Comparison of ENCODE assay signal across 8 cellular contexts in genomic region chr5:10441992-10442435, GRCh38. TPM values are rescaled to one million over a fixed set of nuclear protein-coding genes. Genes with fewer than 3 reads are reported as not detected.
A peak's percentile ranks its signal among the peaks of the same experiment; 100 is the strongest.
DNase-seq lines count a peak whose midpoint lies in the region; ATAC-seq, FAIRE-seq and TF ChIP-seq lines count a peak whose summit lies in the region.

No MANE protein-coding gene starts in this region.

- H3K4me3 ChIP-seq in DOHH2 (ENCODE audit: low read length) (peak overlapping the region; percentile 80), K562 (peak overlapping the region; percentile 50), HepG2 (replicated peaks in 1 of 3; ENCODE audit: insufficient read depth in 1 of 3, low read depth in 2 of 3, low read length in 3 of 3) (peak overlapping the region; percentile 56 to 83 (median 65)), transverse colon (peak overlapping the region; percentile 31 to 62 (median 42))

- H3K79me2 ChIP-seq in DOHH2 (ENCODE audit: control insufficient read depth, low read length) (no peaks in the 10 kb centered on the region), K562 (ENCODE audit: control insufficient read depth, insufficient read depth, low read length) (no peaks in the 10 kb centered on the region), HepG2 (ENCODE audit: insufficient read depth, low read length) (no peaks in the 10 kb centered on the region)

- CTCF ChIA-PET in K562 (lab: Yijun Ruan, JAX; ENCODE audit: low intra/inter-chr PET ratio) (no interaction called here), HepG2 (lab: Yijun Ruan, JAX; ENCODE audit: low intra/inter-chr PET ratio, low total read pairs) (no interaction called here)

- no TSS peak for BruUV-seq in K562 (replicated peaks; lab: Mats Ljungman, UMichigan)
- no TSS peak for BruUV-seq in HepG2 (replicated peaks; lab: Mats Ljungman, UMichigan)

- in situ Hi-C loops in K562 (cut with MboI) (no loop called here), HepG2 (cut with HindIII; ENCODE audit: extremely low pct_ligation_motif_present, low pct_unique_long_range_greater_than_20kb) (no loop called here), transverse colon (cut with MboI; ENCODE audit: low pct_ligation_motif_present in 1 of 4, low pct_unique_long_range_greater_than_20kb in 1 of 4, low sequenced_read_pairs in 3 of 4) (no loop called here)

- TF ChIP-seq EP300 in K562 (IDR thresholded peaks at IDR 0.05; ENCODE audit: low read length) = no peak
- TF ChIP-seq EP300 in HepG2 (IDR thresholded peaks at IDR 0.05; ENCODE audit: low read depth in 2 of 2, low read length in 2 of 2) = no peak
- no peak for TF ChIP-seq EP300 in HepG2 (CRISPR knock-in tag; IDR thresholded peaks at IDR 0.05; ENCODE audit: borderline replicate concordance)
- no peak for TF ChIP-seq EP300 in transverse colon (IDR thresholded peaks at IDR 0.05; ENCODE audit: low read depth)

- H3K4me1 ChIP-seq in DOHH2 (ENCODE audit: control insufficient read depth, low read length) (peaks cover 29% of the 10 kb centered on the region), K562 (replicated peaks in 1 of 2; ENCODE audit: control insufficient read depth in 2 of 2, insufficient read depth in 2 of 2, low read length in 2 of 2) (peaks cover 26 to 40% of the 10 kb centered on the region in 2 experiments; a peak in 4 of 5 replicates), HepG2 (ENCODE audit: insufficient read depth, low read length) (peaks cover 23% of the 10 kb centered on the region), transverse colon (peaks cover 0 to 28% (median 10%) of the 10 kb centered on the region in 4 donors)

- H3K27me3 ChIP-seq in DOHH2 (ENCODE audit: control insufficient read depth, low read length) = peaks cover 14% of the 10 kb centered on the region
- no peaks in the 10 kb centered on the region for H3K27me3 ChIP-seq in K562 (ENCODE audit: control insufficient read depth in 2 of 2, insufficient read depth in 2 of 2, low read length in 2 of 2)
- peaks cover 0 to 15% of the 10 kb centered on the region in 2 experiments; a peak in 3 of 5 replicates for H3K27me3 ChIP-seq in HepG2 (ENCODE audit: control insufficient read depth in 1 of 2, insufficient read depth in 2 of 2, low read length in 2 of 2)
- peaks cover 14% of the 10 kb centered on the region for H3K27me3 ChIP-seq in transverse colon

- H3K9me3 ChIP-seq in DOHH2 (ENCODE audit: control insufficient read depth, insufficient read depth, low read length) (no peaks in the 10 kb centered on the region), K562 (replicated peaks; ENCODE audit: control insufficient read depth, insufficient read depth, low read depth, low read length) (no peaks in the 10 kb centered on the region), HepG2 (ENCODE audit: low read length) (no peaks in the 10 kb centered on the region), transverse colon (no peaks in the 10 kb centered on the region)

- FAIRE-seq in K562 (lab: Jason Lieb, UNC) (no peak), HepG2 (lab: Jason Lieb, UNC) (no peak)

- H3K9ac ChIP-seq in K562 (ENCODE audit: insufficient read depth in 1 of 2, low read depth in 2 of 2, low read length in 2 of 2) (peak overlapping the region; percentile 63 to 95; a peak in 3 of 4 replicates), HepG2 (ENCODE audit: insufficient read depth, low read depth, low read length) (no peak overlapping the region; the same call in 1 of the 2 replicates)

- H3K4me2 ChIP-seq in DOHH2 (ENCODE audit: low read length) (peak overlapping the region; percentile 90), K562 (ENCODE audit: insufficient read depth, low read length) (peak overlapping the region; percentile 87), HepG2 (ENCODE audit: low read depth, low read length) (peak overlapping the region; percentile 94)

- TF ChIP-seq RAD21 in K562 (CRISPR knock-in tag; conservative IDR thresholded peaks at IDR 0.05 in 1 of 2, IDR thresholded peaks at IDR 0.05 in 1 of 2) (no peak), HepG2 (CRISPR knock-in tag; IDR thresholded peaks at IDR 0.05) (0 out of 2 replicates have a peak, but pooled peaks have one; percentile 16)

- H2AFZ ChIP-seq in K562 (ENCODE audit: low read depth, low read length) (peak overlapping the region; percentile 96), HepG2 (ENCODE audit: low read length) (no peak overlapping the region)

- no peaks in the 10 kb centered on the region for H3K9me1 ChIP-seq in K562 (ENCODE audit: control insufficient read depth, insufficient read depth, low read length)

- H3K27ac ChIP-seq in DOHH2 (ENCODE audit: low read depth, low read length) (no peak overlapping the region), K562 (ENCODE audit: extremely low read depth, low read depth, low read length) (no peak overlapping the region), HepG2 (ENCODE audit: extremely low read length, insufficient read depth, low read length) (no peak overlapping the region), transverse colon (peak overlapping the region; percentile 76 to 85 (median 82))

- DNase-seq in K562 (ENCODE audit: extremely low read depth in 1 of 4, low spot score in 3 of 4) = no peak
- DNase-seq in HepG2 (ENCODE audit: low spot score) = no peak
- DNase-seq in transverse colon = no peak
- DNase-seq in stimulated activated naive CD4-positive, alpha-beta T cell treated with Interleukin-2 at 50 U/mL for 16 hours (lab: John Stamatoyannopoulos, UW) = no peak
- no peak for DNase-seq in NCI-H128 (lab: John Stamatoyannopoulos, UW; ENCODE audit: unreplicated experiment)

- 9% methylated on average over 43 of the region's 44 CpGs for WGBS in K562 (ENCODE audit: insufficient coverage, low coverage, missing lambda C conversion rate)
- 2% methylated on average over 9 of the region's 44 CpGs for WGBS in HepG2 (ENCODE audit: low lambda C conversion rate)
- WGBS in transverse colon (ENCODE audit: low coverage in 1 of 2), 2 donors = 0 to 1% methylated on average over 4 to 43 of the region's 44 CpGs

- peaks cover 18% of the 10 kb centered on the region for H3F3A ChIP-seq in DOHH2 (ENCODE audit: control insufficient read depth, insufficient read depth)

- TF ChIP-seq CTCF in DOHH2 (IDR thresholded peaks at IDR 0.05; ENCODE audit: low read depth, low read length, poor library complexity, severe bottlenecking) (no peak), K562 (IDR thresholded peaks at IDR 0.05 in 2 of 3, conservative IDR thresholded peaks at IDR 0.05 in 1 of 3; ENCODE audit: insufficient read depth in 2 of 3, low read depth in 1 of 3, low read length in 3 of 3) (no peak), HepG2 (CRISPR knock-in tag; IDR thresholded peaks at IDR 0.05) (no peak), transverse colon (IDR thresholded peaks at IDR 0.05) (no peak)

- intact Hi-C loops in K562 (cut with micrococcal nuclease) (no loop called here), HepG2 (cut with micrococcal nuclease; ENCODE audit: unreplicated experiment) (no loop called here), transverse colon (cut with DNase I; ENCODE audit: low total_unique reads) (loop anchor here (10.0 kb wide), 1 partner anchor 157 kb away; no protein-coding TSS in a partner anchor)

- no peaks in the 10 kb centered on the region for H3K36me3 ChIP-seq in DOHH2 (ENCODE audit: control insufficient read depth, low read length)
- peaks cover 11% of the 10 kb centered on the region; the same call in 1 of the 3 replicates for H3K36me3 ChIP-seq in K562 (ENCODE audit: control insufficient read depth, insufficient read depth, low read length)
- H3K36me3 ChIP-seq in HepG2 (replicated peaks in 1 of 2; ENCODE audit: control insufficient read depth in 1 of 2, insufficient read depth in 2 of 2, low read length in 2 of 2) = 0 out of 5 replicates have a peak, but pooled peaks cover 0 to under 1% of the 10 kb centered on the region in 2 experiments
- no peaks in the 10 kb centered on the region for H3K36me3 ChIP-seq in transverse colon

- POLR2A ChIA-PET in K562 (lab: Yijun Ruan, JAX) = interaction anchor here (0.5 to 1.4 kb wide), 8 partner anchors 9 to 500 kb away, joined by 3 to 4 read pairs (median 4); no protein-coding TSS in a partner anchor
- POLR2A ChIA-PET in HepG2 (lab: Yijun Ruan, JAX) = no interaction called here

- peak; percentile 35 for ATAC-seq in GM21360 (IDR thresholded peaks at IDR 0.05; ENCODE audit: unreplicated experiment)
- ATAC-seq in HG03565 (IDR thresholded peaks at IDR 0.05; ENCODE audit: unreplicated experiment) = peak; percentile 25
- ATAC-seq in K562 = peak; percentile 51
- ATAC-seq in HepG2 = peak; percentile 78

- TF ChIP-seq POLR2A in K562 (conservative IDR thresholded peaks at IDR 0.05) (no peak), HepG2 (IDR thresholded peaks at IDR 0.05; ENCODE audit: insufficient read depth in 1 of 2, low read depth in 2 of 2, low read length in 2 of 2) (no peak), transverse colon (IDR thresholded peaks at IDR 0.05) (no peak)

- H4K20me1 ChIP-seq in DOHH2 (ENCODE audit: control insufficient read depth, insufficient read depth, low read depth, low read length) (no peaks in the 10 kb centered on the region), K562 (replicated peaks; ENCODE audit: control insufficient read depth, insufficient read depth, low read length) (no peaks in the 10 kb centered on the region), HepG2 (ENCODE audit: insufficient read depth, low read length) (no peaks in the 10 kb centered on the region)

- H3K9me2 ChIP-seq in DOHH2 (replicated peaks; ENCODE audit: control insufficient read depth, low read length) = no peaks in the 10 kb centered on the region

RNA-seq across cellular contexts. Expression of gene ROPN1L, which starts 0.3 kb away (rescaled TPM):
- total RNA-seq in K562 (2011; cell fraction: chromatin; rRNA removed; ENCODE audit: low replicate concordance) = 0.92 and 1.7 TPM in 2 replicates
- total RNA-seq in K562 (2011; cell fraction: nucleolus; rRNA removed) = 1.4 and 2.0 TPM in 2 replicates
- 1.3 and 1.9 TPM in 2 replicates for total RNA-seq in K562 (2011; cell fraction: nucleoplasm; rRNA removed)
- 0.73 TPM in 1 of 2 replicates, not detected in the other for total RNA-seq in K562 (2014; rRNA removed)
- total RNA-seq in K562 (2014; rRNA removed; fragmentation: Illumina TruSeq; extraction: Trizol) = 0.19 TPM in 1 of 2 replicates, not detected in the other
- 0.23 TPM in 1 of 2 replicates, not detected in the other for total RNA-seq in K562 (2015; rRNA removed; fragmentation: Illumina TruSeq; extraction: Trizol)
- total RNA-seq in K562 (2021) = 0.31 and 0.36 TPM in 2 replicates
- polyA plus RNA-seq in K562 (2011; rRNA removed) = 0.32 and 0.85 TPM in 2 replicates
- 0.41 and 1.2 TPM in 2 replicates for polyA plus RNA-seq in K562 (2011; cell fraction: cytosol; rRNA removed)
- polyA plus RNA-seq in K562 (2011; cell fraction: nucleus; rRNA removed) = 0.55 and 1.6 TPM in 2 replicates
- 0.40 and 2.4 TPM in 2 replicates for polyA plus RNA-seq in K562 (2012)
- polyA plus RNA-seq in K562 (2014; fragmentation: Illumina TruSeq; extraction: Trizol) = 0.21 and 0.30 TPM in 2 replicates
- polyA plus RNA-seq in K562 (2014; fragmentation: Nextera tagmentation; extraction: Ambion mirVana) = under 1 TPM; 0.04 to 0.13 TPM
- 0.28 and 0.84 TPM in 2 replicates for polyA plus RNA-seq in K562 (2014; rRNA removed)
- 0.35 TPM in 1 of 2 replicates, not detected in the other for polyA minus RNA-seq in K562 (2011; rRNA and poly(A)+ RNA removed)
- polyA minus RNA-seq in K562 (2011; cell fraction: cytosol; rRNA and poly(A)+ RNA removed) = 0.86 TPM in 1 of 2 replicates, not detected in the other
- 0.89 and 1.5 TPM in 2 replicates for polyA minus RNA-seq in K562 (2011; cell fraction: nucleus; rRNA and poly(A)+ RNA removed)
- not detected in 2 replicates for total RNA-seq in HepG2 (2016; rRNA removed; fragmentation: Illumina TruSeq; extraction: Trizol)
- total RNA-seq in HepG2 (2016; cell fraction: cytosol; rRNA removed; fragmentation: Illumina TruSeq; extraction: Trizol; ENCODE audit: low read depth) = not detected in 2 replicates
- not detected in 2 replicates for total RNA-seq in HepG2 (2016; cell fraction: insoluble cytoplasmic fraction; rRNA removed; fragmentation: Illumina TruSeq; extraction: Trizol)
- not detected in 2 replicates for total RNA-seq in HepG2 (2016; cell fraction: membrane; rRNA removed; fragmentation: Illumina TruSeq; extraction: Trizol)
- not detected in 2 replicates for total RNA-seq in HepG2 (2016; cell fraction: nucleus; rRNA removed; fragmentation: Illumina TruSeq; extraction: Trizol)
- polyA plus RNA-seq in HepG2 (2011; rRNA removed) = 0.08 TPM in 1 of 2 replicates, not detected in the other
- polyA plus RNA-seq in HepG2 (2011; cell fraction: cytosol; rRNA removed) = 0.11 TPM in 1 of 2 replicates, not detected in the other
- polyA plus RNA-seq in HepG2 (2011; cell fraction: nucleus; rRNA removed) = 0.14 and 0.66 TPM in 2 replicates
- not detected in 2 replicates for polyA plus RNA-seq in HepG2 (2012)
- polyA plus RNA-seq in HepG2 (2016; cell fraction: cytosol; fragmentation: Illumina TruSeq; extraction: Trizol; ENCODE audit: low read depth) = not detected in 2 replicates
- polyA plus RNA-seq in HepG2 (2016; cell fraction: insoluble cytoplasmic fraction; fragmentation: Illumina TruSeq; extraction: Trizol; ENCODE audit: low read depth) = not detected in 2 replicates
- not detected in 2 replicates for polyA plus RNA-seq in HepG2 (2016; cell fraction: membrane; fragmentation: Illumina TruSeq; extraction: Trizol; ENCODE audit: low read depth)
- polyA plus RNA-seq in HepG2 (2016; cell fraction: nucleus; fragmentation: Illumina TruSeq; extraction: Trizol; ENCODE audit: insufficient read depth, low read depth) = not detected in 2 replicates
- 0.23 and 0.62 TPM in 2 replicates for polyA minus RNA-seq in HepG2 (2011; rRNA and poly(A)+ RNA removed; ENCODE audit: low replicate concordance)
- polyA minus RNA-seq in HepG2 (2011; cell fraction: cytosol; rRNA and poly(A)+ RNA removed) = not detected in 2 replicates
- 0.99 and 1.3 TPM in 2 replicates for polyA minus RNA-seq in HepG2 (2011; cell fraction: nucleus; rRNA and poly(A)+ RNA removed)
- 1 to 10 TPM in 1 of 4 donors, under 1 TPM in 1, not detected in 2; 0.32 to 2.6 TPM for total RNA-seq in transverse colon

Comparison
In these comparisons a context has a peak if more than half of its experiments do, and no peak if none do; other contexts are left out.
1. H3K27ac ChIP-seq: peak in transverse colon (4 of 4); none in DOHH2 (single experiment), K562 (single experiment) and HepG2 (single experiment).
2. ATAC-seq: peak in every context shown above with its lines; median percentile 78 in HepG2; 51 in K562; 35 in GM21360; 25 in HG03565.
3. Peak in every context shown above with its lines, with median percentiles within 50 percentile points of each other: H3K4me2 ChIP-seq and H3K4me3 ChIP-seq.